1 cellular context compared by ENCODE assay signal in the genomic region with DNA sequence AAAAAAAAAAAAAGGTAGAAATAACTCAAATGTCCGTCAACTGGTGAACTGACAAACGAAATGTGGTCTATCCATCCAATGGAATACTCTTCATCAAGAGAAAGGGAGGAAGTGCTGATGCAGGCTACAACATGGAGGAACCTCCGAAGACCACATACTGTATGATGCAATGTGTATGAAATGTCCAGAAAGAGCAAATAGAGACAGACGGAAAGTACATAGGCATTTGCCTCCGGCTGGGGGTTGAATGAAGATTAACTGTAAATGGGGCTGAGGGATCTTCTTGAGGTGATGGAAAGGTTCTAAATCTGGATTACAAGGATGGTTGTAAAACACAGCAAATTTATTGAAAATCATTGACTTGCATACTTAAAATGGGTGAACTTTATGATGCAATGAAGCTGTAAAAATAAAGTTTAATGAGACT.
A peak's percentile ranks its signal among the peaks of the same experiment; 100 is the strongest.
TF ChIP-seq lines count a peak whose summit lies in the region.

No MANE protein-coding gene starts in this region.

TF ChIP-seq in HepG2, 621 proteins besides CTCF, POLR2A, EP300 and RAD21 (continued from another document and continues in another):
- TF ChIP-seq, protein P1, sequence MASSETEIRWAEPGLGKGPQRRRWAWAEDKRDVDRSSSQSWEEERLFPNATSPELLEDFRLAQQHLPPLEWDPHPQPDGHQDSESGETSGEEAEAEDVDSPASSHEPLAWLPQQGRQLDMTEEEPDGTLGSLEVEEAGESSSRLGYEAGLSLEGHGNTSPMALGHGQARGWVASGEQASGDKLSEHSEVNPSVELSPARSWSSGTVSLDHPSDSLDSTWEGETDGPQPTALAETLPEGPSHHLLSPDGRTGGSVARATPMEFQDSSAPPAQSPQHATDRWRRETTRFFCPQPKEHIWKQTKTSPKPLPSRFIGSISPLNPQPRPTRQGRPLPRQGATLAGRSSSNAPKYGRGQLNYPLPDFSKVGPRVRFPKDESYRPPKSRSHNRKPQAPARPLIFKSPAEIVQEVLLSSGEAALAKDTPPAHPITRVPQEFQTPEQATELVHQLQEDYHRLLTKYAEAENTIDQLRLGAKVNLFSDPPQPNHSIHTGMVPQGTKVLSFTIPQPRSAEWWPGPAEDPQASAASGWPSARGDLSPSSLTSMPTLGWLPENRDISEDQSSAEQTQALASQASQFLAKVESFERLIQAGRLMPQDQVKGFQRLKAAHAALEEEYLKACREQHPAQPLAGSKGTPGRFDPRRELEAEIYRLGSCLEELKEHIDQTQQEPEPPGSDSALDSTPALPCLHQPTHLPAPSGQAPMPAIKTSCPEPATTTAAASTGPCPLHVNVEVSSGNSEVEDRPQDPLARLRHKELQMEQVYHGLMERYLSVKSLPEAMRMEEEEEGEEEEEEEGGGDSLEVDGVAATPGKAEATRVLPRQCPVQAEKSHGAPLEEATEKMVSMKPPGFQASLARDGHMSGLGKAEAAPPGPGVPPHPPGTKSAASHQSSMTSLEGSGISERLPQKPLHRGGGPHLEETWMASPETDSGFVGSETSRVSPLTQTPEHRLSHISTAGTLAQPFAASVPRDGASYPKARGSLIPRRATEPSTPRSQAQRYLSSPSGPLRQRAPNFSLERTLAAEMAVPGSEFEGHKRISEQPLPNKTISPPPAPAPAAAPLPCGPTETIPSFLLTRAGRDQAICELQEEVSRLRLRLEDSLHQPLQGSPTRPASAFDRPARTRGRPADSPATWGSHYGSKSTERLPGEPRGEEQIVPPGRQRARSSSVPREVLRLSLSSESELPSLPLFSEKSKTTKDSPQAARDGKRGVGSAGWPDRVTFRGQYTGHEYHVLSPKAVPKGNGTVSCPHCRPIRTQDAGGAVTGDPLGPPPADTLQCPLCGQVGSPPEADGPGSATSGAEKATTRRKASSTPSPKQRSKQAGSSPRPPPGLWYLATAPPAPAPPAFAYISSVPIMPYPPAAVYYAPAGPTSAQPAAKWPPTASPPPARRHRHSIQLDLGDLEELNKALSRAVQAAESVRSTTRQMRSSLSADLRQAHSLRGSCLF (CRISPR knock-in tag; IDR thresholded peaks at IDR 0.05; ENCODE audit: borderline replicate concordance): no peak
- peak; percentile 57 for TF ChIP-seq SKI (IDR thresholded peaks at IDR 0.05; ENCODE audit: partially characterized antibody)
- TF ChIP-seq ARID5B (CRISPR knock-in tag; IDR thresholded peaks at IDR 0.05): peak; percentile 77
- TF ChIP-seq KDM3A (CRISPR knock-in tag; IDR thresholded peaks at IDR 0.05; ENCODE audit: low read depth): no peak
- TF ChIP-seq TRIM24 (CRISPR knock-in tag; IDR thresholded peaks at IDR 0.05): no peak
- TF ChIP-seq SMC3 (IDR thresholded peaks at IDR 0.05; ENCODE audit: low read length): 0 out of 2 replicates have a peak, but pooled peaks have one; percentile 10
- TF ChIP-seq, protein P2, sequence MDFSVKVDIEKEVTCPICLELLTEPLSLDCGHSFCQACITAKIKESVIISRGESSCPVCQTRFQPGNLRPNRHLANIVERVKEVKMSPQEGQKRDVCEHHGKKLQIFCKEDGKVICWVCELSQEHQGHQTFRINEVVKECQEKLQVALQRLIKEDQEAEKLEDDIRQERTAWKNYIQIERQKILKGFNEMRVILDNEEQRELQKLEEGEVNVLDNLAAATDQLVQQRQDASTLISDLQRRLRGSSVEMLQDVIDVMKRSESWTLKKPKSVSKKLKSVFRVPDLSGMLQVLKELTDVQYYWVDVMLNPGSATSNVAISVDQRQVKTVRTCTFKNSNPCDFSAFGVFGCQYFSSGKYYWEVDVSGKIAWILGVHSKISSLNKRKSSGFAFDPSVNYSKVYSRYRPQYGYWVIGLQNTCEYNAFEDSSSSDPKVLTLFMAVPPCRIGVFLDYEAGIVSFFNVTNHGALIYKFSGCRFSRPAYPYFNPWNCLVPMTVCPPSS (IDR thresholded peaks at IDR 0.05): no peak
- TF ChIP-seq, protein P3, sequence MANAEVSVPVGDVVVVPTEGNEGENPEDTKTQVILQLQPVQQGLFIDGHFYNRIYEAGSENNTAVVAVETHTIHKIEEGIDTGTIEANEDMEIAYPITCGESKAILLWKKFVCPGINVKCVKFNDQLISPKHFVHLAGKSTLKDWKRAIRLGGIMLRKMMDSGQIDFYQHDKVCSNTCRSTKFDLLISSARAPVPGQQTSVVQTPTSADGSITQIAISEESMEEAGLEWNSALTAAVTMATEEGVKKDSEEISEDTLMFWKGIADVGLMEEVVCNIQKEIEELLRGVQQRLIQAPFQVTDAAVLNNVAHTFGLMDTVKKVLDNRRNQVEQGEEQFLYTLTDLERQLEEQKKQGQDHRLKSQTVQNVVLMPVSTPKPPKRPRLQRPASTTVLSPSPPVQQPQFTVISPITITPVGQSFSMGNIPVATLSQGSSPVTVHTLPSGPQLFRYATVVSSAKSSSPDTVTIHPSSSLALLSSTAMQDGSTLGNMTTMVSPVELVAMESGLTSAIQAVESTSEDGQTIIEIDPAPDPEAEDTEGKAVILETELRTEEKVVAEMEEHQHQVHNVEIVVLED (CRISPR knock-in tag; IDR thresholded peaks at IDR 0.05; ENCODE audit: borderline replicate concordance): no peak
- TF ChIP-seq MIXL1 (CRISPR knock-in tag; IDR thresholded peaks at IDR 0.05): 0 out of 2 replicates have a peak, but pooled peaks have one; percentile 26
- TF ChIP-seq ZNF234 (CRISPR knock-in tag; conservative IDR thresholded peaks at IDR 0.05): no peak
- no peak for TF ChIP-seq ZNF781 (CRISPR knock-in tag; IDR thresholded peaks at IDR 0.05; ENCODE audit: borderline replicate concordance, not compliant biosample characterization)
- no peak for TF ChIP-seq MTA3 (CRISPR knock-in tag; IDR thresholded peaks at IDR 0.05)
- no peak; the same call in 1 of the 2 replicates for TF ChIP-seq KDM4B (CRISPR knock-in tag; IDR thresholded peaks at IDR 0.05)
- TF ChIP-seq, protein P4, sequence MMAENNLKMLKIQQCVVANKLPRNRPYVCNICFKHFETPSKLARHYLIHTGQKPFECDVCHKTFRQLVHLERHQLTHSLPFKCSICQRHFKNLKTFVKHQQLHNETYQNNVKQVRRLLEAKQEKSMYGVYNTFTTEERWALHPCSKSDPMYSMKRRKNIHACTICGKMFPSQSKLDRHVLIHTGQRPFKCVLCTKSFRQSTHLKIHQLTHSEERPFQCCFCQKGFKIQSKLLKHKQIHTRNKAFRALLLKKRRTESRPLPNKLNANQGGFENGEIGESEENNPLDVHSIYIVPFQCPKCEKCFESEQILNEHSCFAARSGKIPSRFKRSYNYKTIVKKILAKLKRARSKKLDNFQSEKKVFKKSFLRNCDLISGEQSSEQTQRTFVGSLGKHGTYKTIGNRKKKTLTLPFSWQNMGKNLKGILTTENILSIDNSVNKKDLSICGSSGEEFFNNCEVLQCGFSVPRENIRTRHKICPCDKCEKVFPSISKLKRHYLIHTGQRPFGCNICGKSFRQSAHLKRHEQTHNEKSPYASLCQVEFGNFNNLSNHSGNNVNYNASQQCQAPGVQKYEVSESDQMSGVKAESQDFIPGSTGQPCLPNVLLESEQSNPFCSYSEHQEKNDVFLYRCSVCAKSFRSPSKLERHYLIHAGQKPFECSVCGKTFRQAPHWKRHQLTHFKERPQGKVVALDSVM (CRISPR knock-in tag; IDR thresholded peaks at IDR 0.05): no peak
- no peak for TF ChIP-seq ZBTB7A (CRISPR knock-in tag; IDR thresholded peaks at IDR 0.05)
- TF ChIP-seq CAMTA2 (CRISPR knock-in tag; IDR thresholded peaks at IDR 0.05; ENCODE audit: borderline replicate concordance): no peak
- no peak for TF ChIP-seq SETDB1 (CRISPR knock-in tag; IDR thresholded peaks at IDR 0.05; ENCODE audit: borderline replicate concordance)
- no peak for TF ChIP-seq ZFP62 (CRISPR knock-in tag; IDR thresholded peaks at IDR 0.05)
- TF ChIP-seq ZNF615 (CRISPR knock-in tag; IDR thresholded peaks at IDR 0.05; ENCODE audit: borderline replicate concordance): no peak
- no peak for TF ChIP-seq NFE2 (CRISPR knock-in tag; IDR thresholded peaks at IDR 0.05)
- TF ChIP-seq JUNB (CRISPR knock-in tag; IDR thresholded peaks at IDR 0.05; ENCODE audit: borderline replicate concordance): no peak
- TF ChIP-seq, protein P5, sequence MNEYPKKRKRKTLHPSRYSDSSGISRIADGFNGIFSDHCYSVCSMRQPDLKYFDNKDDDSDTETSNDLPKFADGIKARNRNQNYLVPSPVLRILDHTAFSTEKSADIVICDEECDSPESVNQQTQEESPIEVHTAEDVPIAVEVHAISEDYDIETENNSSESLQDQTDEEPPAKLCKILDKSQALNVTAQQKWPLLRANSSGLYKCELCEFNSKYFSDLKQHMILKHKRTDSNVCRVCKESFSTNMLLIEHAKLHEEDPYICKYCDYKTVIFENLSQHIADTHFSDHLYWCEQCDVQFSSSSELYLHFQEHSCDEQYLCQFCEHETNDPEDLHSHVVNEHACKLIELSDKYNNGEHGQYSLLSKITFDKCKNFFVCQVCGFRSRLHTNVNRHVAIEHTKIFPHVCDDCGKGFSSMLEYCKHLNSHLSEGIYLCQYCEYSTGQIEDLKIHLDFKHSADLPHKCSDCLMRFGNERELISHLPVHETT (CRISPR knock-in tag; conservative IDR thresholded peaks at IDR 0.05): no peak
- TF ChIP-seq PRMT3 (CRISPR knock-in tag; IDR thresholded peaks at IDR 0.05; ENCODE audit: borderline replicate concordance, low read depth): no peak
- TF ChIP-seq TOPORS (CRISPR knock-in tag; IDR thresholded peaks at IDR 0.05): no peak
- TF ChIP-seq MIER3 (CRISPR knock-in tag; IDR thresholded peaks at IDR 0.05; ENCODE audit: borderline replicate concordance): peak; percentile 33; the same call in 1 of the 2 replicates
- TF ChIP-seq BORCS8-MEF2B (CRISPR knock-in tag; IDR thresholded peaks at IDR 0.05): no peak
- TF ChIP-seq, protein P6, sequence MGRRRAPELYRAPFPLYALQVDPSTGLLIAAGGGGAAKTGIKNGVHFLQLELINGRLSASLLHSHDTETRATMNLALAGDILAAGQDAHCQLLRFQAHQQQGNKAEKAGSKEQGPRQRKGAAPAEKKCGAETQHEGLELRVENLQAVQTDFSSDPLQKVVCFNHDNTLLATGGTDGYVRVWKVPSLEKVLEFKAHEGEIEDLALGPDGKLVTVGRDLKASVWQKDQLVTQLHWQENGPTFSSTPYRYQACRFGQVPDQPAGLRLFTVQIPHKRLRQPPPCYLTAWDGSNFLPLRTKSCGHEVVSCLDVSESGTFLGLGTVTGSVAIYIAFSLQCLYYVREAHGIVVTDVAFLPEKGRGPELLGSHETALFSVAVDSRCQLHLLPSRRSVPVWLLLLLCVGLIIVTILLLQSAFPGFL (CRISPR knock-in tag; IDR thresholded peaks at IDR 0.05): no peak
- TF ChIP-seq, protein P7, sequence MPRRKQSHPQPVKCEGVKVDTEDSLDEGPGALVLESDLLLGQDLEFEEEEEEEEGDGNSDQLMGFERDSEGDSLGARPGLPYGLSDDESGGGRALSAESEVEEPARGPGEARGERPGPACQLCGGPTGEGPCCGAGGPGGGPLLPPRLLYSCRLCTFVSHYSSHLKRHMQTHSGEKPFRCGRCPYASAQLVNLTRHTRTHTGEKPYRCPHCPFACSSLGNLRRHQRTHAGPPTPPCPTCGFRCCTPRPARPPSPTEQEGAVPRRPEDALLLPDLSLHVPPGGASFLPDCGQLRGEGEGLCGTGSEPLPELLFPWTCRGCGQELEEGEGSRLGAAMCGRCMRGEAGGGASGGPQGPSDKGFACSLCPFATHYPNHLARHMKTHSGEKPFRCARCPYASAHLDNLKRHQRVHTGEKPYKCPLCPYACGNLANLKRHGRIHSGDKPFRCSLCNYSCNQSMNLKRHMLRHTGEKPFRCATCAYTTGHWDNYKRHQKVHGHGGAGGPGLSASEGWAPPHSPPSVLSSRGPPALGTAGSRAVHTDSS (CRISPR knock-in tag; conservative IDR thresholded peaks at IDR 0.05): no peak
- no peak for TF ChIP-seq ZNF574 (CRISPR knock-in tag; IDR thresholded peaks at IDR 0.05)
- TF ChIP-seq ATRX (CRISPR knock-in tag; IDR thresholded peaks at IDR 0.05; ENCODE audit: borderline replicate concordance): no peak
- no peak for TF ChIP-seq MXI1 (IDR thresholded peaks at IDR 0.05; ENCODE audit: borderline replicate concordance, low read depth, low read length)
